In genomic region chr12:122749569-122750332, GRCh38 we compare ENCODE assay signal across 1 cellular context.
TF ChIP-seq lines count a peak whose summit lies in the region.

No MANE protein-coding gene starts in this region.

TF ChIP-seq in GM12878, 131 proteins besides CTCF, POLR2A, EP300 and RAD21:
- TF ChIP-seq RAD51 (IDR thresholded peaks at IDR 0.05) (peak; percentile 47), POLR2AphosphoS5 (IDR thresholded peaks at IDR 0.05; ENCODE audit: low read length) (no peak), USF1 (IDR thresholded peaks at IDR 0.05; ENCODE audit: borderline replicate concordance, extremely low read length, insufficient read depth, low read depth, low read length) (peak; percentile 41)
